27 cellular contexts compared by ENCODE assay signal in the genomic region with DNA sequence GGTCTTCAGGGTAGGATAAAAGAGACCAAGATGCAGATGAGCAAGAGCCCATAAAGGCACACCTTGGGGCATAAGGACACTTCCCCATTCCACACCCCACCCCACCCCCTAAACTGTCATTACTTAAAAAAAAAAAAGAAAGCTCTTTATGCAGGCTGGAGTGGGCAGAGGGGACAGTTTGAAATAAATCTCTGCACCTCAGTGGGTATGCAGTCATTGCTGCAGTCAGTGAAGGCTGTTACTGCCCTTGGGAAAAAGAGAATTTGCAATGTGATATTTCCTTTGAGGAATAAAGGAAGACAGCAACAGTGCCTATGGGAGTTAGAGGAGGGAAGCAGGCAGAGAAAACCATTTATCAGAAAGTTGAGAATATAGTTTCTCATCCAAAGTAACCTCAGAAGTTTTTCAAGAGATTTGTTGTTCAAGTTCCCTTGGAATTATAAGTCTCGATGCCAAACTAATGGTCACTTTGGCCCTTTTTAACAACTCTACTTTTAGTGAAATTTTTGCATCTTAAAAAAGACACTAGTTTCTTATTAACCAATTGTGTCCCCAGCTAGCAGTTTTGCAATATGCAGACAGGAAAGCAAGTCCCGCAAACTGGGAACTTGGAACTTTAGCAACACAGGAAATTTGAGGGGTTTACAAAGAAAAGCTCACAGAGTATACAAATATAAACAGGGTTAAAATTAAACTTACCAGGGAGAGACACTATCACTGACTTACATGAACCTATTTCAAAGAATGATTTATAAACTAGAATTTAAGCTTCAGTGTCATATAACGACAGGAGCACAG.
"Had no signal": no experiment of that assay in that cellular context is flagged by ENCODE, and none has a peak within 500 bp of the region (broad histone marks: within the 10 kb centered on the region; RNA-seq: fewer than 3 reads in every experiment).

No MANE protein-coding gene starts in this region.

- H3K9me3 ChIP-seq: MG63, SJSA1 had no signal

- H3K4me3 Mint-ChIP-seq: activated CD4-positive, alpha-beta memory T cell treated with anti-CD3 and anti-CD28 coated beads for 36 hours; activated CD4-positive, alpha-beta T cell treated with anti-CD3 and anti-CD28 coated beads, Interleukin-2, amount 10 ng/mL, durations not matched to agents 7 days and 5 days; activated naive CD4-positive, alpha-beta T cell treated with anti-CD3 and anti-CD28 coated beads for 36 hours; activated naive CD8-positive, alpha-beta T cell; activated T-helper 17 cell treated with anti-CD3 and anti-CD28 coated beads, Interleukin-2, amount 50 U/mL, for 72 hours; brain; T-helper 1 cell treated with Interleukin-12 subunit alpha and Interleukin-12 subunit beta and Interleukin-4 antibody, amounts not matched to agents 30 μg/mL and 1 μg/mL, for 36 hours had no signal

- H3K36me3 ChIP-seq: MG63, SJSA1 had no signal

- DNase-seq: activated CD4-positive, alpha-beta memory T cell treated with anti-CD3 and anti-CD28 coated beads for 36 hours; activated CD4-positive, alpha-beta T cell treated with anti-CD3 and anti-CD28 coated beads, Interleukin-2, amount 10 ng/mL, durations not matched to agents 7 days and 5 days; activated CD4-positive, CD25-positive, alpha-beta regulatory T cell; activated CD8-positive, alpha-beta memory T cell treated with anti-CD3 and anti-CD28 coated beads for 24 hours; activated gamma-delta T cell; activated naive CD4-positive, alpha-beta T cell treated with anti-CD3 and anti-CD28 coated beads for 36 hours; activated T-cell treated with anti-CD3 and anti-CD28 coated beads for 4 hours; activated T-cell treated with anti-CD3 and anti-CD28 coated beads, Interleukin-2, amount 50 U/mL, for 48 hours; amygdala; MG63; NCI-H1105 treated with DMSO at 0.1 percent for 48 hours; NCI-H1436 treated with DMSO at 0.1 percent for 48 hours; NCI-H187; NCI-H2081; NCI-H446; NCI-H524; PC-3; SHP77; SW 1271; T-helper 9 cell had no signal

- H3K27ac Mint-ChIP-seq: activated CD4-positive, alpha-beta memory T cell treated with anti-CD3 and anti-CD28 coated beads for 36 hours; activated CD4-positive, alpha-beta T cell treated with anti-CD3 and anti-CD28 coated beads, Interleukin-2, amount 10 ng/mL, durations not matched to agents 7 days and 5 days; activated naive CD4-positive, alpha-beta T cell treated with anti-CD3 and anti-CD28 coated beads for 36 hours; activated naive CD8-positive, alpha-beta T cell; activated T-helper 17 cell treated with anti-CD3 and anti-CD28 coated beads, Interleukin-2, amount 50 U/mL, for 72 hours; T-helper 1 cell treated with Interleukin-12 subunit alpha and Interleukin-12 subunit beta and Interleukin-4 antibody, amounts not matched to agents 30 μg/mL and 1 μg/mL, for 36 hours had no signal

- H3K27ac ChIP-seq: KMS-11, SJSA1 had no signal

- H3K27me3 ChIP-seq: MG63, SJSA1 had no signal

- H3K27me3 Mint-ChIP-seq: activated CD4-positive, alpha-beta T cell treated with anti-CD3 and anti-CD28 coated beads, Interleukin-2, amount 10 ng/mL, durations not matched to agents 7 days and 5 days; brain had no signal

- H3K4me1 Mint-ChIP-seq: activated CD4-positive, alpha-beta T cell treated with anti-CD3 and anti-CD28 coated beads, Interleukin-2, amount 10 ng/mL, durations not matched to agents 7 days and 5 days; activated T-helper 17 cell treated with anti-CD3 and anti-CD28 coated beads, Interleukin-2, amount 50 U/mL, for 72 hours had no signal

- H3K36me3 Mint-ChIP-seq: activated CD4-positive, alpha-beta memory T cell treated with anti-CD3 and anti-CD28 coated beads for 36 hours; activated naive CD8-positive, alpha-beta T cell had no signal

- H3K9me3 Mint-ChIP-seq: activated CD4-positive, alpha-beta memory T cell treated with anti-CD3 and anti-CD28 coated beads for 36 hours; activated CD4-positive, alpha-beta T cell treated with anti-CD3 and anti-CD28 coated beads, Interleukin-2, amount 10 ng/mL, durations not matched to agents 7 days and 5 days; activated naive CD4-positive, alpha-beta T cell treated with anti-CD3 and anti-CD28 coated beads for 36 hours; activated T-helper 17 cell treated with anti-CD3 and anti-CD28 coated beads, Interleukin-2, amount 50 U/mL, for 72 hours; T-helper 1 cell treated with Interleukin-12 subunit alpha and Interleukin-12 subunit beta and Interleukin-4 antibody, amounts not matched to agents 30 μg/mL and 1 μg/mL, for 36 hours had no signal

- H3K4me3 ChIP-seq: MG63, SJSA1 had no signal

- ATAC-seq: activated T-helper 17 cell treated with anti-CD3 and anti-CD28 coated beads, Interleukin-2, amount 50 U/mL, for 72 hours; PC-3; SK-N-SH treated with all-trans-retinoic acid at 6 μM for 48 hours had no signal

- H3K4me2 ChIP-seq: KMS-11 had no signal

- H3K4me1 ChIP-seq: SJSA1 had no signal

- H3K9ac ChIP-seq: KMS-11 had no signal
